In genomic region chr6:165751486-165751885, GRCh38 we compare ENCODE assay signal across 26 cellular contexts.
"Had no signal": no experiment of that assay in that cellular context is flagged by ENCODE, and none has a peak within 500 bp of the region (broad histone marks: within the 10 kb centered on the region; RNA-seq: fewer than 3 reads in every experiment).

No MANE protein-coding gene starts in this region.

- H3K27me3 ChIP-seq: colonic mucosa, esophagus muscularis mucosa, foreskin keratinocyte, gastroesophageal sphincter, heart left ventricle, hepatocyte, left lung had no signal

- H3K4me3 ChIP-seq: colonic mucosa, esophagus muscularis mucosa, gastroesophageal sphincter, heart left ventricle, hepatocyte, left lung, lower lobe of right lung, mucosa of descending colon had no signal

- H3K4me1 ChIP-seq: colonic mucosa, foreskin keratinocyte, heart left ventricle, left lung, lower lobe of right lung had no signal

- H3K79me2 ChIP-seq: hepatocyte had no signal

- H3K27ac Mint-ChIP-seq: dendritic cell treated with granulocyte-macrophage colony-stimulating factor and Interleukin-4, amounts not matched to agents 40 ng/mL and 50 ng/mL, for 4 days; effector memory CD8-positive, alpha-beta T cell; endodermal cell; immature natural killer cell; mesothelial cell of epicardium; naive thymus-derived CD4-positive, alpha-beta T cell had no signal

- H3K36me3 Mint-ChIP-seq: mesothelial cell of epicardium had no signal

- H3K4me1 Mint-ChIP-seq: immature natural killer cell; naive thymus-derived CD4-positive, alpha-beta T cell had no signal

- ATAC-seq: effector memory CD8-positive, alpha-beta T cell; foreskin keratinocyte; gastroesophageal sphincter; left cardiac atrium; left lung; left ventricle myocardium superior; lower lobe of right lung; mucosa of descending colon; naive thymus-derived CD4-positive, alpha-beta T cell had no signal

- H2AFZ ChIP-seq: hepatocyte had no signal

- H3K9me3 ChIP-seq: colonic mucosa, esophagus muscularis mucosa, gastroesophageal sphincter, heart left ventricle, left lung, lower lobe of right lung, mucosa of descending colon had no signal

- H3K27ac ChIP-seq: colonic mucosa, epithelial cell of prostate, esophagus muscularis mucosa, foreskin keratinocyte, gastroesophageal sphincter, heart left ventricle, hepatocyte, left lung, lower lobe of right lung had no signal

- H3K4me3 Mint-ChIP-seq: dendritic cell treated with granulocyte-macrophage colony-stimulating factor and Interleukin-4, amounts not matched to agents 40 ng/mL and 50 ng/mL, for 4 days; effector memory CD8-positive, alpha-beta T cell; endodermal cell; immature natural killer cell; mesothelial cell of epicardium; naive thymus-derived CD4-positive, alpha-beta T cell had no signal

- DNase-seq: colonic mucosa; cortex of kidney; effector CD8-positive, alpha-beta T cell; effector memory CD8-positive, alpha-beta T cell; endodermal cell; erythroblast; foreskin keratinocyte; heart left ventricle; hypothalamus; immature natural killer cell; islet precursor cell; kidney; kidney glomerular epithelial cell; left cardiac atrium; left lung; left ventricle myocardium superior; lower lobe of right lung; mesenchymal stem cell; mucosa of descending colon; naive thymus-derived CD4-positive, alpha-beta T cell had no signal

- H3K36me3 ChIP-seq: colonic mucosa, esophagus muscularis mucosa, gastroesophageal sphincter, heart left ventricle, left lung, lower lobe of right lung had no signal

- H3K27me3 Mint-ChIP-seq: dendritic cell treated with granulocyte-macrophage colony-stimulating factor and Interleukin-4, amounts not matched to agents 40 ng/mL and 50 ng/mL, for 4 days had no signal

- H3K4me2 ChIP-seq: hepatocyte had no signal
